Comparison of ENCODE assay signal across 9 cellular contexts in genomic region chr13:33611016-33611805, GRCh38.
DNase-seq lines count a peak whose midpoint lies in the region; ATAC-seq and TF ChIP-seq lines count a peak whose summit lies in the region.
"Had no signal": no experiment of that assay in that cellular context is flagged by ENCODE, and none has a peak within 500 bp of the region (broad histone marks: within the 10 kb centered on the region; RNA-seq: fewer than 3 reads in every experiment).

No MANE protein-coding gene starts in this region.

- peak overlapping the region; percentile 31 to 84 (median 64) for H3K27ac ChIP-seq in tibial nerve
- H3K27ac ChIP-seq: BLaER1 had no signal

- H3K9me3 ChIP-seq in tibial nerve, result no peaks in the 10 kb centered on the region
- H3K9me3 ChIP-seq: BLaER1 had no signal

- CTCF ChIA-PET in activated CD8-positive, alpha-beta memory T cell treated with anti-CD3 and anti-CD28 coated beads, Interleukin-2, amount 10 ng/mL, durations not matched to agents 7 days and 5 days (lab: Charles Lee), result interaction anchor here (0.6 to 1.1 kb wide), 5 partner anchors 11 to 1025 kb away, joined by 3 to 7 read pairs (median 4); partner anchors contain the start of gene PDS5B

- no peaks in the 10 kb centered on the region for H3K27me3 Mint-ChIP-seq in activated CD8-positive, alpha-beta memory T cell treated with anti-CD3 and anti-CD28 coated beads, Interleukin-2, amount 10 ng/mL, durations not matched to agents 7 days and 5 days

- H3K4me3 ChIP-seq in tibial nerve, result peak overlapping the region; percentile 1 to 39 (median 27)
- H3K4me3 ChIP-seq: BLaER1 had no signal

- DNase-seq in activated CD8-positive, alpha-beta memory T cell treated with anti-CD3 and anti-CD28 coated beads, Interleukin-2, amount 10 ng/mL, durations not matched to agents 7 days and 5 days, result no peak
- DNase-seq in activated CD8-positive, alpha-beta memory T cell treated with anti-CD3 and anti-CD28 coated beads, Interleukin-2, amount 50 U/mL, for 48 hours, result no peak
- DNase-seq in dermis blood vessel endothelial cell, result peak; percentile 56
- peak; percentile 52 to 99 for DNase-seq in lung microvascular endothelial cell (ENCODE audit: low read depth in 2 of 2)
- DNase-seq in tibial nerve (ENCODE audit: low spot score in 2 of 2), result peak; percentile 35 to 41
- DNase-seq in NCI-H1694 (lab: John Stamatoyannopoulos, UW), result no peak
- no peak for DNase-seq in DMS79 (lab: John Stamatoyannopoulos, UW)

- no peaks in the 10 kb centered on the region for H3K9me3 Mint-ChIP-seq in activated CD8-positive, alpha-beta memory T cell treated with anti-CD3 and anti-CD28 coated beads, Interleukin-2, amount 10 ng/mL, durations not matched to agents 7 days and 5 days (ENCODE audit: low read depth)

- TF ChIP-seq POLR2A in tibial nerve (IDR thresholded peaks at IDR 0.05), result no peak

- TF ChIP-seq EP300 in tibial nerve (IDR thresholded peaks at IDR 0.05), result peak in 1 of 2 donors; percentile 55

- H3K4me1 Mint-ChIP-seq in activated CD8-positive, alpha-beta memory T cell treated with anti-CD3 and anti-CD28 coated beads, Interleukin-2, amount 10 ng/mL, durations not matched to agents 7 days and 5 days, result peaks cover 40% of the 10 kb centered on the region

- H3K27me3 ChIP-seq in tibial nerve, result no peaks in the 10 kb centered on the region
- H3K27me3 ChIP-seq: BLaER1 had no signal

- peaks cover 0 to 19% (median 7%) of the 10 kb centered on the region in 4 donors for H3K4me1 ChIP-seq in tibial nerve
- H3K4me1 ChIP-seq: BLaER1 had no signal

- H3K36me3 ChIP-seq in tibial nerve, result no peaks in the 10 kb centered on the region
- H3K36me3 ChIP-seq: BLaER1 had no signal

- peak; percentile 25 for ATAC-seq in activated CD8-positive, alpha-beta memory T cell treated with anti-CD3 and anti-CD28 coated beads, Interleukin-2, amount 10 ng/mL, durations not matched to agents 7 days and 5 days
- no peak for ATAC-seq in GM21529 (IDR thresholded peaks at IDR 0.05; ENCODE audit: unreplicated experiment)

- peaks cover 3% of the 10 kb centered on the region for H3K36me3 Mint-ChIP-seq in activated CD8-positive, alpha-beta memory T cell treated with anti-CD3 and anti-CD28 coated beads, Interleukin-2, amount 10 ng/mL, durations not matched to agents 7 days and 5 days

- H3K27ac Mint-ChIP-seq in activated CD8-positive, alpha-beta memory T cell treated with anti-CD3 and anti-CD28 coated beads, Interleukin-2, amount 10 ng/mL, durations not matched to agents 7 days and 5 days, result peak overlapping the region; percentile 90

- 29 to 35% methylated on average over 19 of the region's 19 CpGs for WGBS in tibial nerve, 2 donors

- peak overlapping the region; percentile 74 for H3K4me3 Mint-ChIP-seq in activated CD8-positive, alpha-beta memory T cell treated with anti-CD3 and anti-CD28 coated beads, Interleukin-2, amount 10 ng/mL, durations not matched to agents 7 days and 5 days

- TF ChIP-seq CTCF in tibial nerve (IDR thresholded peaks at IDR 0.05), result no peak

Comparison
In these comparisons a context has a peak if more than half of its experiments do, and no peak if none do; other contexts are left out.
1. DNase-seq: peak in dermis blood vessel endothelial cell (single experiment), lung microvascular endothelial cell (2 of 2) and tibial nerve (2 of 2); none in activated CD8-positive, alpha-beta memory T cell treated with anti-CD3 and anti-CD28 coated beads, Interleukin-2, amount 10 ng/mL, durations not matched to agents 7 days and 5 days (single experiment), activated CD8-positive, alpha-beta memory T cell treated with anti-CD3 and anti-CD28 coated beads, Interleukin-2, amount 50 U/mL, for 48 hours (single experiment), NCI-H1694 (single experiment) and DMS79 (single experiment).